Comparison of ENCODE assay signal across 14 cellular contexts in the genomic region with DNA sequence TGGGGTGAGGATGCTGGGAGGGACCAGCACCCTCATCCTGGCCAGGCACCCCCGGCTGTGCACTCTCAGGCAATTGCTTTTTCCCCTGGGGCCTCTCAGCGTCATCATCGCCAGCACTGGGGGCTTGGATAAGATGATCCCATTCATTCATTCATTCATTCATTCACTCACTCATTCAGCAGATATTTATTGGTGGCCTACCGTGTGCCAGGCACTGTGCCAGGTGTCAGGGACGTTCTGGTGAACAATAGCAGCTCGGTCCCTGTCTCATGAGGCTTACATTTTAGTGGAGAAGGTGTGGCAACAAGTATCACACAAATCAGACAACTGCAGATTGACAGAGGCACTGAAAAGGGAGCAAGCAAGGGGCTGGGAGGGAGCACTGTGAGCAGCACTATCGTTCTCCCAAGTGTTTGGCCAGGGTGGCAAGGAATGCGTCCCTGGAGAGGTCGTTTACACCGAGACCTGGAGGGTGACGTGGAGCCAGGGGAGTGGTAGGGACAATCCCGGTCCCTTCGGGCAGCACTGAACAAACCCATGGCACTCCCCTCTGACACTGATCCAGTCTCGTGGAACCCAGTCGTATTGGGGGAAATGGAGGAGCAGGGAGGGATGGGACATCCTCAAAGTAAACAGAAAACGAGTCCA.
"Had no signal": no experiment of that assay in that cellular context is flagged by ENCODE, and none has a peak within 500 bp of the region (broad histone marks: within the 10 kb centered on the region; RNA-seq: fewer than 3 reads in every experiment).

No MANE protein-coding gene starts in this region.

- H3K27me3 Mint-ChIP-seq: activated CD4-positive, alpha-beta T cell treated with anti-CD3 and anti-CD28 coated beads, Interleukin-2, amount 10 ng/mL, durations not matched to agents 24 days and 14 days had no signal

- H3K36me3 ChIP-seq: gastroesophageal sphincter, heart right ventricle, pancreas, sigmoid colon had no signal

- ATAC-seq: gastroesophageal sphincter, heart right ventricle, pancreas, T-helper 17 cell, WTC11 had no signal

- H3K4me1 Mint-ChIP-seq: activated CD4-positive, alpha-beta T cell treated with anti-CD3 and anti-CD28 coated beads, Interleukin-2, amount 10 ng/mL, durations not matched to agents 24 days and 14 days; activated naive CD8-positive, alpha-beta T cell treated with anti-CD3 and anti-CD28 coated beads, Interleukin-2, amount 10 ng/mL, durations not matched to agents 7 days and 5 days; neural crest cell; stimulated activated naive CD8-positive, alpha-beta T cell treated with anti-CD3 and anti-CD28 coated beads, Interleukin-15, amount 100 ng/mL, for 72 hours had no signal

- H3K4me1 ChIP-seq: gastroesophageal sphincter, heart right ventricle, pancreas, sigmoid colon, testis had no signal

- DNase-seq: activated gamma-delta T cell; activated naive CD8-positive, alpha-beta T cell treated with anti-CD3 and anti-CD28 coated beads, Interleukin-2, amount 10 ng/mL, durations not matched to agents 7 days and 5 days; activated T-cell treated with anti-CD3 and anti-CD28 coated beads, Interleukin-2, amount 50 U/mL, for 1 hour; anterior cingulate cortex; heart right ventricle; pancreas; sigmoid colon; T-helper 17 cell had no signal

- H3K4me3 Mint-ChIP-seq: activated CD4-positive, alpha-beta T cell treated with anti-CD3 and anti-CD28 coated beads, Interleukin-2, amount 10 ng/mL, durations not matched to agents 24 days and 14 days; activated naive CD8-positive, alpha-beta T cell treated with anti-CD3 and anti-CD28 coated beads, Interleukin-2, amount 10 ng/mL, durations not matched to agents 7 days and 5 days; neural crest cell; T-helper 17 cell; WTC11 had no signal

- H3K9me3 ChIP-seq: pancreas, sigmoid colon, testis had no signal

- H3K36me3 Mint-ChIP-seq: activated naive CD8-positive, alpha-beta T cell treated with anti-CD3 and anti-CD28 coated beads, Interleukin-2, amount 10 ng/mL, durations not matched to agents 7 days and 5 days; WTC11 had no signal

- FAIRE-seq: pancreas had no signal

- H3K27ac Mint-ChIP-seq: activated CD4-positive, alpha-beta T cell treated with anti-CD3 and anti-CD28 coated beads, Interleukin-2, amount 10 ng/mL, durations not matched to agents 24 days and 14 days; activated naive CD8-positive, alpha-beta T cell treated with anti-CD3 and anti-CD28 coated beads, Interleukin-2, amount 10 ng/mL, durations not matched to agents 7 days and 5 days; T-helper 17 cell; WTC11 had no signal

- H3K9me3 Mint-ChIP-seq: activated CD4-positive, alpha-beta T cell treated with anti-CD3 and anti-CD28 coated beads, Interleukin-2, amount 10 ng/mL, durations not matched to agents 24 days and 14 days; activated naive CD8-positive, alpha-beta T cell treated with anti-CD3 and anti-CD28 coated beads, Interleukin-2, amount 10 ng/mL, durations not matched to agents 7 days and 5 days; neural crest cell; stimulated activated naive CD8-positive, alpha-beta T cell treated with anti-CD3 and anti-CD28 coated beads, Interleukin-15, amount 100 ng/mL, for 72 hours; WTC11 had no signal

- H3K4me3 ChIP-seq: gastroesophageal sphincter, heart right ventricle, pancreas, sigmoid colon, testis had no signal

- H3K27me3 ChIP-seq: testis had no signal

- H3K27ac ChIP-seq: gastroesophageal sphincter, heart right ventricle, pancreas, sigmoid colon, testis had no signal
